In genomic region chr17:75127936-75128335, GRCh38 we compare ENCODE assay signal across 1 cellular context.
TF ChIP-seq lines count a peak whose summit lies in the region.

No MANE protein-coding gene starts in this region.

TF ChIP-seq in H1, 55 proteins besides CTCF, POLR2A, EP300 and RAD21:
- 0 out of 2 replicates have a peak, but pooled peaks have one; percentile 31 for TF ChIP-seq CEBPB (IDR thresholded peaks at IDR 0.05; ENCODE audit: low read depth, low read length)
